Comparison of ENCODE assay signal across 8 cellular contexts in the genomic region with DNA sequence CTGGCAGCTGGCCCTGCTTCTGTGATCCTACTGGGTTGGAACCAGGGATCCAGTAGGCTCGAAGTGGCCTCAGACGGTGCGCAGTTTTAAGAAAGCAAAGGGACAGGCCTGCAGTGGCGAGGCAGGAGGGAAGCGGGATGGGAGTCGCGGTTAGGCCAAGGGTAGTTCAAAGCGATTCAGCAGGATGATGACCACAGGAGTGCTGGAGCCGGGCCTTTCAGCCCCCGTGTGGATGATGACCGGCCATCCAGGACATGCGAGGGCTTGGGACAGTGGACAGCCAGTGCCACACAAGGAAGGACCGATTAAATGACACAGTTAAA. TPM values are rescaled to one million over a fixed set of nuclear protein-coding genes. Genes with fewer than 3 reads are reported as not detected.
DNase-seq lines count a peak whose midpoint lies in the region; ATAC-seq and TF ChIP-seq lines count a peak whose summit lies in the region.

No MANE protein-coding gene starts in this region.

- peaks cover 20% of the 10 kb centered on the region for H3K4me1 ChIP-seq in smooth muscle cell (ENCODE audit: low read depth)

- H3K36me3 ChIP-seq in smooth muscle cell (ENCODE audit: low read depth) = no peaks in the 10 kb centered on the region

- no peak for TF ChIP-seq CTCF in C4-2B (conservative IDR thresholded peaks at IDR 0.05)
- no peak for TF ChIP-seq CTCF in brain (conservative IDR thresholded peaks at IDR 0.05)
- no peak for TF ChIP-seq CTCF in smooth muscle cell (IDR thresholded peaks at IDR 0.05; ENCODE audit: borderline replicate concordance, insufficient read depth, poor library complexity, severe bottlenecking)

- peaks cover 14% of the 10 kb centered on the region for H3F3A ChIP-seq in smooth muscle cell (ENCODE audit: low read depth)

- H4K20me1 ChIP-seq in smooth muscle cell (ENCODE audit: low read depth) = peaks cover 7% of the 10 kb centered on the region

- ATAC-seq in GM21447 (IDR thresholded peaks at IDR 0.05; ENCODE audit: unreplicated experiment) (peak; percentile 5), HG03460 (IDR thresholded peaks at IDR 0.05; ENCODE audit: unreplicated experiment) (no peak), GM18498 (IDR thresholded peaks at IDR 0.05; ENCODE audit: unreplicated experiment) (no peak)

- peak overlapping the region; percentile 83 to 96 (median 90) for H3K27ac Mint-ChIP-seq in brain

- H3K4me3 ChIP-seq in smooth muscle cell = peak overlapping the region; percentile 81

- WGBS in smooth muscle cell (ENCODE audit: low lambda C conversion rate) = 3% methylated on average over 13 of the region's 13 CpGs

- H3K4me1 Mint-ChIP-seq in brain = peaks cover 55% of the 10 kb centered on the region

- H3K9ac ChIP-seq in smooth muscle cell (ENCODE audit: low read depth) = peak overlapping the region; percentile 77

- H3K27me3 Mint-ChIP-seq in brain = peaks cover 6% of the 10 kb centered on the region

- peak overlapping the region; percentile 90 for H3K27ac ChIP-seq in C4-2B
- no peak overlapping the region for H3K27ac ChIP-seq in smooth muscle cell (ENCODE audit: low read depth)

- H3K36me3 Mint-ChIP-seq in brain = no peaks in the 10 kb centered on the region

- no peaks in the 10 kb centered on the region for H3K27me3 ChIP-seq in smooth muscle cell (ENCODE audit: low read depth)

- peak overlapping the region; percentile 83 to 93 (median 86) for H3K4me3 Mint-ChIP-seq in brain

- peak overlapping the region; percentile 97 for H2AFZ ChIP-seq in smooth muscle cell (ENCODE audit: low read depth)

- H3K9me3 ChIP-seq in smooth muscle cell (replicated peaks; ENCODE audit: low read depth) = no peaks in the 10 kb centered on the region

- DNase-seq in NCI-H526 treated with DMSO at 0.1 percent for 48 hours (lab: John Stamatoyannopoulos, UW) = peak; percentile 59
- peak; percentile 27 for DNase-seq in inferior parietal cortex (ENCODE audit: extremely low spot score)
- no peak for DNase-seq in smooth muscle cell (lab: John Stamatoyannopoulos, UW; ENCODE audit: unreplicated experiment)

- peak overlapping the region; percentile 96 for H3K4me2 ChIP-seq in smooth muscle cell

- H3K9me3 Mint-ChIP-seq in brain = no peaks in the 10 kb centered on the region

- H3K79me2 ChIP-seq in smooth muscle cell (ENCODE audit: low read depth) = peaks cover 6% of the 10 kb centered on the region

RNA-seq across cellular contexts. Expression of a gene that starts 0.9 kb away (rescaled TPM):
- 17.1 TPM for polyA plus RNA-seq in brain (ENCODE audit: insufficient read depth, low read depth, low replicate concordance)
- 18.4 and 18.9 TPM in 2 replicates for total RNA-seq in smooth muscle cell
- polyA plus RNA-seq in smooth muscle cell = 16.1 and 17.7 TPM in 2 replicates
